Comparison of ENCODE assay signal across 1 cellular context in genomic region chr1:6074192-6074901, GRCh38.
TF ChIP-seq lines count a peak whose summit lies in the region.

No MANE protein-coding gene starts in this region.

TF ChIP-seq in K562, 482 proteins besides CTCF, POLR2A, EP300 and RAD21 (continued from another document):
- TF ChIP-seq, protein P1, sequence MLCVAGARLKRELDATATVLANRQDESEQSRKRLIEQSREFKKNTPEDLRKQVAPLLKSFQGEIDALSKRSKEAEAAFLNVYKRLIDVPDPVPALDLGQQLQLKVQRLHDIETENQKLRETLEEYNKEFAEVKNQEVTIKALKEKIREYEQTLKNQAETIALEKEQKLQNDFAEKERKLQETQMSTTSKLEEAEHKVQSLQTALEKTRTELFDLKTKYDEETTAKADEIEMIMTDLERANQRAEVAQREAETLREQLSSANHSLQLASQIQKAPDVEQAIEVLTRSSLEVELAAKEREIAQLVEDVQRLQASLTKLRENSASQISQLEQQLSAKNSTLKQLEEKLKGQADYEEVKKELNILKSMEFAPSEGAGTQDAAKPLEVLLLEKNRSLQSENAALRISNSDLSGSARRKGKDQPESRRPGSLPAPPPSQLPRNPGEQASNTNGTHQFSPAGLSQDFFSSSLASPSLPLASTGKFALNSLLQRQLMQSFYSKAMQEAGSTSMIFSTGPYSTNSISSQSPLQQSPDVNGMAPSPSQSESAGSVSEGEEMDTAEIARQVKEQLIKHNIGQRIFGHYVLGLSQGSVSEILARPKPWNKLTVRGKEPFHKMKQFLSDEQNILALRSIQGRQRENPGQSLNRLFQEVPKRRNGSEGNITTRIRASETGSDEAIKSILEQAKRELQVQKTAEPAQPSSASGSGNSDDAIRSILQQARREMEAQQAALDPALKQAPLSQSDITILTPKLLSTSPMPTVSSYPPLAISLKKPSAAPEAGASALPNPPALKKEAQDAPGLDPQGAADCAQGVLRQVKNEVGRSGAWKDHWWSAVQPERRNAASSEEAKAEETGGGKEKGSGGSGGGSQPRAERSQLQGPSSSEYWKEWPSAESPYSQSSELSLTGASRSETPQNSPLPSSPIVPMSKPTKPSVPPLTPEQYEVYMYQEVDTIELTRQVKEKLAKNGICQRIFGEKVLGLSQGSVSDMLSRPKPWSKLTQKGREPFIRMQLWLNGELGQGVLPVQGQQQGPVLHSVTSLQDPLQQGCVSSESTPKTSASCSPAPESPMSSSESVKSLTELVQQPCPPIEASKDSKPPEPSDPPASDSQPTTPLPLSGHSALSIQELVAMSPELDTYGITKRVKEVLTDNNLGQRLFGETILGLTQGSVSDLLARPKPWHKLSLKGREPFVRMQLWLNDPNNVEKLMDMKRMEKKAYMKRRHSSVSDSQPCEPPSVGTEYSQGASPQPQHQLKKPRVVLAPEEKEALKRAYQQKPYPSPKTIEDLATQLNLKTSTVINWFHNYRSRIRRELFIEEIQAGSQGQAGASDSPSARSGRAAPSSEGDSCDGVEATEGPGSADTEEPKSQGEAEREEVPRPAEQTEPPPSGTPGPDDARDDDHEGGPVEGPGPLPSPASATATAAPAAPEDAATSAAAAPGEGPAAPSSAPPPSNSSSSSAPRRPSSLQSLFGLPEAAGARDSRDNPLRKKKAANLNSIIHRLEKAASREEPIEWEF (CRISPR knock-in tag; IDR thresholded peaks at IDR 0.05): no peak
- TF ChIP-seq TCF3 (CRISPR knock-in tag; IDR thresholded peaks at IDR 0.05) (peak; percentile 16; the same call in 1 of the 2 replicates), NR4A1 (CRISPR knock-in tag; IDR thresholded peaks at IDR 0.05) (no peak), NR4A1 (tag; IDR thresholded peaks at IDR 0.05) (no peak), FOXJ3 (CRISPR knock-in tag; IDR thresholded peaks at IDR 0.05) (no peak), SMARCE1 (IDR thresholded peaks at IDR 0.05) (peak; percentile 62), ZNF354B (CRISPR knock-in tag; IDR thresholded peaks at IDR 0.05) (no peak), ZNF699 (CRISPR knock-in tag; IDR thresholded peaks at IDR 0.05; ENCODE audit: insufficient replicate concordance) (no peak), FOSL1 (tag; conservative IDR thresholded peaks at IDR 0.05) (peak; percentile 87), TAL1 (IDR thresholded peaks at IDR 0.05) (peak; percentile 16; the same call in 1 of the 2 replicates), TRIM24 (IDR thresholded peaks at IDR 0.05) (no peak), JUND (IDR thresholded peaks at IDR 0.05; ENCODE audit: borderline replicate concordance, low read depth, low read length) (peak; percentile 52; the same call in 1 of the 2 replicates), JUND (tag; IDR thresholded peaks at IDR 0.05; ENCODE audit: borderline replicate concordance, low read depth, low read length) (peak; percentile 31; the same call in 1 of the 3 replicates), IFI16 (CRISPR knock-in tag; IDR thresholded peaks at IDR 0.05) (no peak), TAF7 (tag; IDR thresholded peaks at IDR 0.05) (no peak), TFAP4 (CRISPR knock-in tag; IDR thresholded peaks at IDR 0.05; ENCODE audit: borderline replicate concordance) (no peak), MTA2 (IDR thresholded peaks at IDR 0.05; ENCODE audit: low read depth) (no peak), ZBTB1 (CRISPR knock-in tag; IDR thresholded peaks at IDR 0.05; ENCODE audit: borderline replicate concordance, low read depth) (no peak), DPF2 (IDR thresholded peaks at IDR 0.05) (peak; percentile 49; the same call in 1 of the 2 replicates), ZFP1 (CRISPR knock-in tag; IDR thresholded peaks at IDR 0.05) (no peak), BRD4 (IDR thresholded peaks at IDR 0.05) (no peak), FOXK2 (conservative IDR thresholded peaks at IDR 0.05 in 1 of 2, IDR thresholded peaks at IDR 0.05 in 1 of 2; ENCODE audit: low read depth in 2 of 2) (no peak), ZEB2 (IDR thresholded peaks at IDR 0.05) (peak; percentile 68), ARID1B (IDR thresholded peaks at IDR 0.05) (peak; percentile 58), EGR1 (conservative IDR thresholded peaks at IDR 0.05) (0 out of 2 replicates have a peak, but pooled peaks have one; percentile 3), RBM15 (IDR thresholded peaks at IDR 0.05; ENCODE audit: insufficient read depth, low read length) (no peak), MAX (CRISPR knock-in tag; IDR thresholded peaks at IDR 0.05) (no peak)
- TF ChIP-seq, protein P2, sequence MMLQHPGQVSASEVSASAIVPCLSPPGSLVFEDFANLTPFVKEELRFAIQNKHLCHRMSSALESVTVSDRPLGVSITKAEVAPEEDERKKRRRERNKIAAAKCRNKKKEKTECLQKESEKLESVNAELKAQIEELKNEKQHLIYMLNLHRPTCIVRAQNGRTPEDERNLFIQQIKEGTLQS (IDR thresholded peaks at IDR 0.05): peak; percentile 71
- TF ChIP-seq, protein P2 (CRISPR knock-in tag; conservative IDR thresholded peaks at IDR 0.05): no peak
- TF ChIP-seq, protein P3, sequence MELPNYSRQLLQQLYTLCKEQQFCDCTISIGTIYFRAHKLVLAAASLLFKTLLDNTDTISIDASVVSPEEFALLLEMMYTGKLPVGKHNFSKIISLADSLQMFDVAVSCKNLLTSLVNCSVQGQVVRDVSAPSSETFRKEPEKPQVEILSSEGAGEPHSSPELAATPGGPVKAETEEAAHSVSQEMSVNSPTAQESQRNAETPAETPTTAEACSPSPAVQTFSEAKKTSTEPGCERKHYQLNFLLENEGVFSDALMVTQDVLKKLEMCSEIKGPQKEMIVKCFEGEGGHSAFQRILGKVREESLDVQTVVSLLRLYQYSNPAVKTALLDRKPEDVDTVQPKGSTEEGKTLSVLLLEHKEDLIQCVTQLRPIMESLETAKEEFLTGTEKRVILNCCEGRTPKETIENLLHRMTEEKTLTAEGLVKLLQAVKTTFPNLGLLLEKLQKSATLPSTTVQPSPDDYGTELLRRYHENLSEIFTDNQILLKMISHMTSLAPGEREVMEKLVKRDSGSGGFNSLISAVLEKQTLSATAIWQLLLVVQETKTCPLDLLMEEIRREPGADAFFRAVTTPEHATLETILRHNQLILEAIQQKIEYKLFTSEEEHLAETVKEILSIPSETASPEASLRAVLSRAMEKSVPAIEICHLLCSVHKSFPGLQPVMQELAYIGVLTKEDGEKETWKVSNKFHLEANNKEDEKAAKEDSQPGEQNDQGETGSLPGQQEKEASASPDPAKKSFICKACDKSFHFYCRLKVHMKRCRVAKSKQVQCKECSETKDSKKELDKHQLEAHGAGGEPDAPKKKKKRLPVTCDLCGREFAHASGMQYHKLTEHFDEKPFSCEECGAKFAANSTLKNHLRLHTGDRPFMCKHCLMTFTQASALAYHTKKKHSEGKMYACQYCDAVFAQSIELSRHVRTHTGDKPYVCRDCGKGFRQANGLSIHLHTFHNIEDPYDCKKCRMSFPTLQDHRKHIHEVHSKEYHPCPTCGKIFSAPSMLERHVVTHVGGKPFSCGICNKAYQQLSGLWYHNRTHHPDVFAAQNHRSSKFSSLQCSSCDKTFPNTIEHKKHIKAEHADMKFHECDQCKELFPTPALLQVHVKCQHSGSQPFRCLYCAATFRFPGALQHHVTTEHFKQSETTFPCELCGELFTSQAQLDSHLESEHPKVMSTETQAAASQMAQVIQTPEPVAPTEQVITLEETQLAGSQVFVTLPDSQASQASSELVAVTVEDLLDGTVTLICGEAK (IDR thresholded peaks at IDR 0.05): peak; percentile 32; the same call in 1 of the 2 replicates
- TF ChIP-seq, protein P3 (CRISPR knock-in tag; IDR thresholded peaks at IDR 0.05): no peak; the same call in 1 of the 2 replicates
- TF ChIP-seq, protein P4, sequence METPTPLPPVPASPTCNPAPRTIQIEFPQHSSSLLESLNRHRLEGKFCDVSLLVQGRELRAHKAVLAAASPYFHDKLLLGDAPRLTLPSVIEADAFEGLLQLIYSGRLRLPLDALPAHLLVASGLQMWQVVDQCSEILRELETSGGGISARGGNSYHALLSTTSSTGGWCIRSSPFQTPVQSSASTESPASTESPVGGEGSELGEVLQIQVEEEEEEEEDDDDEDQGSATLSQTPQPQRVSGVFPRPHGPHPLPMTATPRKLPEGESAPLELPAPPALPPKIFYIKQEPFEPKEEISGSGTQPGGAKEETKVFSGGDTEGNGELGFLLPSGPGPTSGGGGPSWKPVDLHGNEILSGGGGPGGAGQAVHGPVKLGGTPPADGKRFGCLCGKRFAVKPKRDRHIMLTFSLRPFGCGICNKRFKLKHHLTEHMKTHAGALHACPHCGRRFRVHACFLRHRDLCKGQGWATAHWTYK (CRISPR knock-in tag; IDR thresholded peaks at IDR 0.05): no peak
